Comparison of ENCODE assay signal across 1 cellular context in genomic region chr1:46718727-46719622, GRCh38.
TF ChIP-seq lines count a peak whose summit lies in the region.

TSS of gene EFCAB14 (minus strand) at chr1:46719114. CDS start at chr1:46718087, 1,027 bp downstream.

TF ChIP-seq in HEK293, 187 proteins besides CTCF, POLR2A, EP300 and RAD21 (continued from another document and continues in another):
- no peak for TF ChIP-seq BCL6B (tag by site-specific recombination; IDR thresholded peaks at IDR 0.05)
- no peak for TF ChIP-seq ZNF169 (tag by site-specific recombination; IDR thresholded peaks at IDR 0.05)
- TF ChIP-seq ZNF510 (tag by site-specific recombination; IDR thresholded peaks at IDR 0.05; ENCODE audit: insufficient replicate concordance): no peak
- TF ChIP-seq ZFP41 (tag by site-specific recombination; IDR thresholded peaks at IDR 0.05; ENCODE audit: borderline replicate concordance): no peak
- TF ChIP-seq PRDM2 (tag by site-specific recombination; IDR thresholded peaks at IDR 0.05; ENCODE audit: borderline replicate concordance): no peak
- no peak for TF ChIP-seq ZNF830 (tag by site-specific recombination; IDR thresholded peaks at IDR 0.05; ENCODE audit: low read depth)
- TF ChIP-seq ZNF18 (tag by site-specific recombination; IDR thresholded peaks at IDR 0.05): no peak
- TF ChIP-seq FEZF1 (tag by site-specific recombination; IDR thresholded peaks at IDR 0.05): no peak
- TF ChIP-seq ZNF610 (tag by site-specific recombination; IDR thresholded peaks at IDR 0.05; ENCODE audit: borderline replicate concordance): no peak
- no peak for TF ChIP-seq ZSCAN4 (tag by site-specific recombination; IDR thresholded peaks at IDR 0.05)
- TF ChIP-seq ZNF391 (tag by site-specific recombination; IDR thresholded peaks at IDR 0.05; ENCODE audit: borderline replicate concordance, low read depth): 0 out of 2 replicates have a peak, but pooled peaks have one; percentile 21
- peak; percentile 99 for TF ChIP-seq SP2 (tag by site-specific recombination; IDR thresholded peaks at IDR 0.05)
- TF ChIP-seq ZNF239 (tag by site-specific recombination; IDR thresholded peaks at IDR 0.05): no peak
- TF ChIP-seq ZNF776 (tag by site-specific recombination; IDR thresholded peaks at IDR 0.05; ENCODE audit: borderline replicate concordance): no peak
- no peak for TF ChIP-seq ZNF23 (tag by site-specific recombination; IDR thresholded peaks at IDR 0.05; ENCODE audit: borderline replicate concordance)
- TF ChIP-seq ELK4 (IDR thresholded peaks at IDR 0.05; ENCODE audit: borderline replicate concordance, low read depth, low read length): no peak
- TF ChIP-seq ZNF24 (tag by site-specific recombination; IDR thresholded peaks at IDR 0.05): peak; percentile 32; the same call in 1 of the 2 replicates
- TF ChIP-seq ZNF423 (tag by site-specific recombination; IDR thresholded peaks at IDR 0.05): peak; percentile 86
- TF ChIP-seq ZNF596 (tag by site-specific recombination; IDR thresholded peaks at IDR 0.05): 0 out of 2 replicates have a peak, but pooled peaks have one; percentile 24
- TF ChIP-seq ZNF664 (tag by site-specific recombination; IDR thresholded peaks at IDR 0.05): peak; percentile 76; the same call in 1 of the 2 replicates
- no peak for TF ChIP-seq TRIM28 (IDR thresholded peaks at IDR 0.05; ENCODE audit: borderline replicate concordance, low read length)
- peak; percentile 94 for TF ChIP-seq ZEB2 (tag by site-specific recombination; IDR thresholded peaks at IDR 0.05)
- no peak for TF ChIP-seq ZNF362 (tag by site-specific recombination; IDR thresholded peaks at IDR 0.05)
- TF ChIP-seq ZSCAN18 (tag by site-specific recombination; IDR thresholded peaks at IDR 0.05): no peak
- no peak for TF ChIP-seq ZNF624 (tag by site-specific recombination; IDR thresholded peaks at IDR 0.05)
- TF ChIP-seq ZNF140 (tag by site-specific recombination; IDR thresholded peaks at IDR 0.05): no peak
- TF ChIP-seq ZNF202 (tag by site-specific recombination; IDR thresholded peaks at IDR 0.05; ENCODE audit: borderline replicate concordance): no peak
- no peak for TF ChIP-seq ZNF266 (tag by site-specific recombination; IDR thresholded peaks at IDR 0.05; ENCODE audit: low read depth)
- TF ChIP-seq ZNF10 (tag by site-specific recombination; IDR thresholded peaks at IDR 0.05): peak; percentile 43; the same call in 1 of the 2 replicates
- TF ChIP-seq ZBTB21 (tag by site-specific recombination; IDR thresholded peaks at IDR 0.05): peak; percentile 97
- TF ChIP-seq WT1 (tag by site-specific recombination; IDR thresholded peaks at IDR 0.05): no peak; the same call in 1 of the 2 replicates
- peak; percentile 90 for TF ChIP-seq ZNF324 (tag by site-specific recombination; IDR thresholded peaks at IDR 0.05)
- TF ChIP-seq ZNF398 (tag by site-specific recombination; IDR thresholded peaks at IDR 0.05): peak; percentile 38; the same call in 1 of the 2 replicates
- peak; percentile 35; the same call in 1 of the 2 replicates for TF ChIP-seq ZFHX2 (tag by site-specific recombination; conservative IDR thresholded peaks at IDR 0.05)
- TF ChIP-seq ATF2 (tag by site-specific recombination; IDR thresholded peaks at IDR 0.05; ENCODE audit: low read depth): peak; percentile 98
- 0 out of 2 replicates have a peak, but pooled peaks have one; percentile 11 for TF ChIP-seq IKZF3 (tag by site-specific recombination; IDR thresholded peaks at IDR 0.05)
- TF ChIP-seq ZBTB6 (tag by site-specific recombination; IDR thresholded peaks at IDR 0.05): no peak
